8 cellular contexts compared by ENCODE assay signal in genomic region chr19:1113278-1113985, GRCh38. TPM values are rescaled to one million over a fixed set of nuclear protein-coding genes. Genes with fewer than 3 reads are reported as not detected.
A peak's percentile ranks its signal among the peaks of the same experiment; 100 is the strongest.
DNase-seq lines count a peak whose midpoint lies in the region; ATAC-seq, FAIRE-seq and TF ChIP-seq lines count a peak whose summit lies in the region.

No MANE protein-coding gene starts in this region.

- H3K36me3 ChIP-seq in DND-41 (ENCODE audit: insufficient read depth, low read length) (peaks cover 65% of the 10 kb centered on the region), endothelial cell of umbilical vein (ENCODE audit: control insufficient read depth in 2 of 2, extremely low read depth in 1 of 2, insufficient read depth in 2 of 2, low read length in 2 of 2) (peaks cover 9 to 47% of the 10 kb centered on the region in 2 experiments)

- H3K4me2 ChIP-seq in DND-41 (ENCODE audit: insufficient read depth, low read length) (no peak overlapping the region), endothelial cell of umbilical vein (ENCODE audit: insufficient read depth, low read length) (no peak overlapping the region)

- H3K27me3 ChIP-seq in DND-41 (ENCODE audit: insufficient read depth, low read length, poor library complexity) (no peaks in the 10 kb centered on the region), endothelial cell of umbilical vein (ENCODE audit: control insufficient read depth in 2 of 2, insufficient read depth in 2 of 2, low read length in 2 of 2) (no peaks in the 10 kb centered on the region)

- no peak overlapping the region for H3K4me3 ChIP-seq in DND-41 (ENCODE audit: low read depth in 1 of 2, low read length in 2 of 2)
- H3K4me3 ChIP-seq in endothelial cell of umbilical vein (replicated peaks in 1 of 3; ENCODE audit: insufficient read depth in 1 of 3, low read depth in 1 of 3, low read length in 3 of 3) = no peak overlapping the region

- ATAC-seq in DND-41 (ENCODE audit: insufficient read depth, low read depth) (peak; percentile 77), HG03432 (IDR thresholded peaks at IDR 0.05; ENCODE audit: unreplicated experiment) (peak; percentile 53), HG03108 (IDR thresholded peaks at IDR 0.05; ENCODE audit: unreplicated experiment) (no peak)

- BruUV-seq in endothelial cell of umbilical vein (replicated peaks; lab: Mats Ljungman, UMichigan) = no TSS peak

- no peaks in the 10 kb centered on the region for H3K9me1 ChIP-seq in endothelial cell of umbilical vein (replicated peaks; ENCODE audit: control insufficient read depth, extremely low read depth, insufficient read depth, low read length)

- POLR2A ChIA-PET in endothelial cell of umbilical vein (lab: Charles Lee) = interaction anchor here (0.6 to 0.8 kb wide), 3 partner anchors 10 to 100 kb away, joined by 3 to 7 read pairs (median 3); no protein-coding TSS in a partner anchor

- H4K20me1 ChIP-seq in DND-41 (ENCODE audit: insufficient read depth, low read length) (peaks cover 4% of the 10 kb centered on the region), endothelial cell of umbilical vein (replicated peaks; ENCODE audit: control insufficient read depth, extremely low read depth, insufficient read depth, low read length) (no peaks in the 10 kb centered on the region)

- no peaks in the 10 kb centered on the region for H3K79me2 ChIP-seq in DND-41 (ENCODE audit: insufficient read depth, low read length)
- H3K79me2 ChIP-seq in endothelial cell of umbilical vein (ENCODE audit: control insufficient read depth, insufficient read depth, low read length) = no peaks in the 10 kb centered on the region

- CTCF ChIA-PET in endothelial cell of umbilical vein (lab: Charles Lee) = interaction anchor here (0.6 to 4.4 kb wide), 37 partner anchors 10 to 156 kb away, joined by 3 to 80 read pairs (median 6); partner anchors contain the start of genes ARHGAP45, ATP5F1D, CIRBP and GPX4

- H3K4me1 ChIP-seq in DND-41 (ENCODE audit: insufficient read depth, low read length) (no peaks in the 10 kb centered on the region), endothelial cell of umbilical vein (ENCODE audit: control insufficient read depth, extremely low read depth, insufficient read depth, low read length) (peaks cover 5% of the 10 kb centered on the region)

- TF ChIP-seq CTCF in DND-41 (IDR thresholded peaks at IDR 0.05; ENCODE audit: borderline replicate concordance, extremely low read depth, low read length, poor library complexity, severe bottlenecking) (peak; percentile 81), endothelial cell of umbilical vein (IDR thresholded peaks at IDR 0.05; ENCODE audit: extremely low read depth in 1 of 2, insufficient read depth in 1 of 2, low read depth in 1 of 2, low read length in 2 of 2) (peak; percentile 79 to 94)

- peak overlapping the region; percentile 30; the same call in 1 of the 2 replicates for H3K27ac ChIP-seq in DND-41 (ENCODE audit: low read length)
- H3K27ac ChIP-seq in endothelial cell of umbilical vein (ENCODE audit: insufficient read depth, low read depth, low read length) = no peak overlapping the region

- peak; percentile 81 for FAIRE-seq in endothelial cell of umbilical vein (lab: Jason Lieb, UNC)

- H3K9ac ChIP-seq in DND-41 (ENCODE audit: low read depth, low read length) (no peak overlapping the region), endothelial cell of umbilical vein (replicated peaks; ENCODE audit: extremely low read depth, insufficient read depth, low read length) (no peak overlapping the region)

- dilution Hi-C loops in endothelial cell of umbilical vein (cut with MboI; ENCODE audit: extremely low pct_ligation_motif_present, low sequenced_read_pairs) = no loop called here

- intact Hi-C loops in endothelial cell of umbilical vein (cut with micrococcal nuclease) = loop anchor here (1.0 to 5.0 kb wide), 3 partner anchors 10 to 127 kb away; partner anchors contain the start of gene ATP5F1D

- no peak overlapping the region for H2AFZ ChIP-seq in DND-41 (ENCODE audit: low read depth, low read length)
- no peak overlapping the region for H2AFZ ChIP-seq in endothelial cell of umbilical vein (ENCODE audit: low read depth, low read length)

- peak; percentile 56 for TF ChIP-seq POLR2A in endothelial cell of umbilical vein (IDR thresholded peaks at IDR 0.05; ENCODE audit: low read depth, low read length)

- H3K9me3 ChIP-seq in DND-41 (ENCODE audit: insufficient read depth, low read length, severe bottlenecking) = no peaks in the 10 kb centered on the region
- H3K9me3 ChIP-seq in endothelial cell of umbilical vein (replicated peaks; ENCODE audit: control insufficient read depth, insufficient read depth, low read length) = no peaks in the 10 kb centered on the region

- DNase-seq in DND-41 = peak; percentile 84
- DNase-seq in NOMO-1 treated with dmso at 0.1 percent for 144 hours (lab: John Stamatoyannopoulos, UW; ENCODE audit: unreplicated experiment) = peak; percentile 47
- peak; percentile 75 for DNase-seq in activated T-cell treated with anti-CD3 and anti-CD28 coated beads for 24 hours (ENCODE audit: low read depth)
- DNase-seq in endothelial cell of umbilical vein (ENCODE audit: low read depth, low spot score) = peak; percentile 93
- DNase-seq in mucosa of gallbladder (ENCODE audit: low spot score) = peak; percentile 96
- peak; percentile 77 to 78 for DNase-seq in stimulated activated CD8-positive, alpha-beta memory T cell treated with anti-CD3 and anti-CD28 coated beads, Interleukin-15, amount 100 ng/mL, for 48 hours (ENCODE audit: low read depth in 2 of 2)

TF ChIP-seq in endothelial cell of umbilical vein, 7 proteins besides CTCF, POLR2A, EP300 and RAD21:
- TF ChIP-seq EZH2 (IDR thresholded peaks at IDR 0.05; ENCODE audit: borderline replicate concordance, low read depth, low read length, severe bottlenecking) = no peak
- peak; percentile 13 for TF ChIP-seq MAX (IDR thresholded peaks at IDR 0.05; ENCODE audit: insufficient read depth, insufficient read length)
- no peak for TF ChIP-seq MYC (IDR thresholded peaks at IDR 0.05; ENCODE audit: low read depth, low read length)
- no peak for TF ChIP-seq GATA2 (IDR thresholded peaks at IDR 0.05; ENCODE audit: insufficient read depth, insufficient read length, low read depth, low read length)
- no peak for TF ChIP-seq FOS (IDR thresholded peaks at IDR 0.05; ENCODE audit: borderline replicate concordance, insufficient read depth, low read length)
- TF ChIP-seq POLR2AphosphoS5 (IDR thresholded peaks at IDR 0.05; ENCODE audit: insufficient read depth, low read depth, low read length) = peak; percentile 78
- no peak for TF ChIP-seq JUN (IDR thresholded peaks at IDR 0.05; ENCODE audit: borderline replicate concordance, insufficient read depth, insufficient read length, low read depth)
TF ChIP-seq in endothelial cell of umbilical vein: peak in this region for 2.

RNA-seq across cellular contexts. Expression of gene GPX4, which starts 9.6 kb away (rescaled TPM):
- 445 and 469 TPM in 2 replicates for total RNA-seq in endothelial cell of umbilical vein
- polyA plus RNA-seq in endothelial cell of umbilical vein = 1,136 and 1,398 TPM in 2 replicates
- 825 and 1,039 TPM in 2 replicates for polyA plus RNA-seq in endothelial cell of umbilical vein (2011; cell fraction: cytosol; rRNA removed)
- 456 and 562 TPM in 2 replicates for polyA plus RNA-seq in endothelial cell of umbilical vein (2011; cell fraction: nucleus; rRNA removed)
- polyA plus RNA-seq in endothelial cell of umbilical vein (2012) = 559 and 749 TPM in 2 replicates
- polyA minus RNA-seq in endothelial cell of umbilical vein = 420 and 486 TPM in 2 replicates
- 218 TPM for polyA minus RNA-seq in endothelial cell of umbilical vein (2011; cell fraction: cytosol; rRNA and poly(A)+ RNA removed)
- 51.2 and 82.1 TPM in 2 replicates for polyA minus RNA-seq in endothelial cell of umbilical vein (2011; cell fraction: nucleus; rRNA and poly(A)+ RNA removed)
- total RNA-seq in mucosa of gallbladder = 294 TPM

RNA-seq across cellular contexts. Expression of gene POLR2E, which starts 18.3 kb away (rescaled TPM):
- total RNA-seq in endothelial cell of umbilical vein (252 and 272 TPM in 2 replicates), mucosa of gallbladder (137 TPM)
- 344 and 394 TPM in 2 replicates for polyA plus RNA-seq in endothelial cell of umbilical vein
- 254 and 274 TPM in 2 replicates for polyA plus RNA-seq in endothelial cell of umbilical vein (2011; cell fraction: cytosol; rRNA removed)
- polyA plus RNA-seq in endothelial cell of umbilical vein (2011; cell fraction: nucleus; rRNA removed) = 109 and 111 TPM in 2 replicates
- 277 and 310 TPM in 2 replicates for polyA plus RNA-seq in endothelial cell of umbilical vein (2012)
- 122 and 222 TPM in 2 replicates for polyA minus RNA-seq in endothelial cell of umbilical vein
- polyA minus RNA-seq in endothelial cell of umbilical vein (2011; cell fraction: cytosol; rRNA and poly(A)+ RNA removed) = 139 TPM
- polyA minus RNA-seq in endothelial cell of umbilical vein (2011; cell fraction: nucleus; rRNA and poly(A)+ RNA removed) = 26.3 and 52.1 TPM in 2 replicates

RNA-seq across cellular contexts. Expression of gene ARHGAP45, which starts 46.5 kb away (rescaled TPM):
- total RNA-seq in endothelial cell of umbilical vein (10.4 and 12.5 TPM in 2 replicates), mucosa of gallbladder (42.4 TPM)
- 6.9 and 7.5 TPM in 2 replicates for polyA plus RNA-seq in endothelial cell of umbilical vein
- 4.0 and 4.3 TPM in 2 replicates for polyA plus RNA-seq in endothelial cell of umbilical vein (2011; cell fraction: cytosol; rRNA removed)
- 7.1 and 9.4 TPM in 2 replicates for polyA plus RNA-seq in endothelial cell of umbilical vein (2011; cell fraction: nucleus; rRNA removed)
- polyA plus RNA-seq in endothelial cell of umbilical vein (2012) = 8.3 TPM in 2 replicates
- polyA minus RNA-seq in endothelial cell of umbilical vein = 3.2 and 4.9 TPM in 2 replicates
- 22.9 TPM for polyA minus RNA-seq in endothelial cell of umbilical vein (2011; cell fraction: cytosol; rRNA and poly(A)+ RNA removed)
- polyA minus RNA-seq in endothelial cell of umbilical vein (2011; cell fraction: nucleus; rRNA and poly(A)+ RNA removed) = 1.6 and 4.6 TPM in 2 replicates
